ENCODE assay signal across 1 cellular context in the genomic region with DNA sequence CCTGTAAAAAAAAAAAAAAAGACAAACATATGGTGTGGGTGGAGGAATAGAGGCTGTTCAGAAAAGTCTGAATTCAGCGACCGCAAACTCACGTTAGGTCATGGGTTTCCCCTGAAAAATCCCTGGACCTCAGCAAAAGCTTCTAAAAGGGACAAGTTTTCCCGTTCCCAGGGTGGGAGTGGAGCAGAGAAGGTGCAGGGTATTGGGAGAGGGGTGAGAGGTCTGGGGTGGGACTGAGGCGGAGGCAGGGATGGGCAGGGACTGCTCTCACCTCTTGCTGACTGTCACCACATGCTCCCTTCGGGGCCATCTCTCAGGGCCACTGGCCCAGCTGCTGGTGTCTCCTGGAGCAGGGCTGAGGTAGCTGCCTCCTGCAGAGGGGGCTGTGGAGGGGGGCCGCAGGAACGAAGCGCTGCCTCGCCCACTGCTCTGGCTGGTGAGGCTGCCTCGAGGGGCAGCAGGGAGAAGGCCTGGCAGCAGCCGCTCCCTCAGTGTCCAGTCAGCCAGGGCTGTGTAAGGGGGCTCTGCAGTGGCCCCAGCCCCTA.
TF ChIP-seq lines count a peak whose summit lies in the region.

No MANE protein-coding gene starts in this region.

TF ChIP-seq in GM12878, 131 proteins besides CTCF, POLR2A, EP300 and RAD21 (continues in another document):
- TF ChIP-seq, protein P1, sequence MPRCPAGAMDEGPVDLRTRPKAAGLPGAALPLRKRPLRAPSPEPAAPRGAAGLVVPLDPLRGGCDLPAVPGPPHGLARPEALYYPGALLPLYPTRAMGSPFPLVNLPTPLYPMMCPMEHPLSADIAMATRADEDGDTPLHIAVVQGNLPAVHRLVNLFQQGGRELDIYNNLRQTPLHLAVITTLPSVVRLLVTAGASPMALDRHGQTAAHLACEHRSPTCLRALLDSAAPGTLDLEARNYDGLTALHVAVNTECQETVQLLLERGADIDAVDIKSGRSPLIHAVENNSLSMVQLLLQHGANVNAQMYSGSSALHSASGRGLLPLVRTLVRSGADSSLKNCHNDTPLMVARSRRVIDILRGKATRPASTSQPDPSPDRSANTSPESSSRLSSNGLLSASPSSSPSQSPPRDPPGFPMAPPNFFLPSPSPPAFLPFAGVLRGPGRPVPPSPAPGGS (IDR thresholded peaks at IDR 0.05; ENCODE audit: borderline replicate concordance, insufficient read depth, low read depth, low read length, poor library complexity, severe bottlenecking), result peak; percentile 23
- TF ChIP-seq FOXM1 (IDR thresholded peaks at IDR 0.05; ENCODE audit: low read depth, low read length), result peak; percentile 45; the same call in 1 of the 2 replicates
- no peak for TF ChIP-seq EZH2 (IDR thresholded peaks at IDR 0.05; ENCODE audit: borderline replicate concordance, control insufficient read depth, low read depth, low read length)
- TF ChIP-seq ATF7 (IDR thresholded peaks at IDR 0.05; ENCODE audit: low read depth), result peak; percentile 68; the same call in 1 of the 2 replicates
- no peak for TF ChIP-seq MYC (IDR thresholded peaks at IDR 0.05; ENCODE audit: insufficient read depth, insufficient read length, insufficient replicate concordance, low read length, severe bottlenecking)
- TF ChIP-seq, protein P2, sequence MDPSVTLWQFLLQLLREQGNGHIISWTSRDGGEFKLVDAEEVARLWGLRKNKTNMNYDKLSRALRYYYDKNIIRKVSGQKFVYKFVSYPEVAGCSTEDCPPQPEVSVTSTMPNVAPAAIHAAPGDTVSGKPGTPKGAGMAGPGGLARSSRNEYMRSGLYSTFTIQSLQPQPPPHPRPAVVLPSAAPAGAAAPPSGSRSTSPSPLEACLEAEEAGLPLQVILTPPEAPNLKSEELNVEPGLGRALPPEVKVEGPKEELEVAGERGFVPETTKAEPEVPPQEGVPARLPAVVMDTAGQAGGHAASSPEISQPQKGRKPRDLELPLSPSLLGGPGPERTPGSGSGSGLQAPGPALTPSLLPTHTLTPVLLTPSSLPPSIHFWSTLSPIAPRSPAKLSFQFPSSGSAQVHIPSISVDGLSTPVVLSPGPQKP (IDR thresholded peaks at IDR 0.05; ENCODE audit: low read depth, low read length), result no peak
- TF ChIP-seq, protein P3, sequence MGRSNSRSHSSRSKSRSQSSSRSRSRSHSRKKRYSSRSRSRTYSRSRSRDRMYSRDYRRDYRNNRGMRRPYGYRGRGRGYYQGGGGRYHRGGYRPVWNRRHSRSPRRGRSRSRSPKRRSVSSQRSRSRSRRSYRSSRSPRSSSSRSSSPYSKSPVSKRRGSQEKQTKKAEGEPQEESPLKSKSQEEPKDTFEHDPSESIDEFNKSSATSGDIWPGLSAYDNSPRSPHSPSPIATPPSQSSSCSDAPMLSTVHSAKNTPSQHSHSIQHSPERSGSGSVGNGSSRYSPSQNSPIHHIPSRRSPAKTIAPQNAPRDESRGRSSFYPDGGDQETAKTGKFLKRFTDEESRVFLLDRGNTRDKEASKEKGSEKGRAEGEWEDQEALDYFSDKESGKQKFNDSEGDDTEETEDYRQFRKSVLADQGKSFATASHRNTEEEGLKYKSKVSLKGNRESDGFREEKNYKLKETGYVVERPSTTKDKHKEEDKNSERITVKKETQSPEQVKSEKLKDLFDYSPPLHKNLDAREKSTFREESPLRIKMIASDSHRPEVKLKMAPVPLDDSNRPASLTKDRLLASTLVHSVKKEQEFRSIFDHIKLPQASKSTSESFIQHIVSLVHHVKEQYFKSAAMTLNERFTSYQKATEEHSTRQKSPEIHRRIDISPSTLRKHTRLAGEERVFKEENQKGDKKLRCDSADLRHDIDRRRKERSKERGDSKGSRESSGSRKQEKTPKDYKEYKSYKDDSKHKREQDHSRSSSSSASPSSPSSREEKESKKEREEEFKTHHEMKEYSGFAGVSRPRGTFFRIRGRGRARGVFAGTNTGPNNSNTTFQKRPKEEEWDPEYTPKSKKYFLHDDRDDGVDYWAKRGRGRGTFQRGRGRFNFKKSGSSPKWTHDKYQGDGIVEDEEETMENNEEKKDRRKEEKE (IDR thresholded peaks at IDR 0.05), result no peak
- peak; percentile 67; the same call in 1 of the 2 replicates for TF ChIP-seq NFIC (IDR thresholded peaks at IDR 0.05; ENCODE audit: low read depth, low read length)
- TF ChIP-seq NFXL1 (IDR thresholded peaks at IDR 0.05; ENCODE audit: borderline replicate concordance), result no peak
- TF ChIP-seq DPF2 (IDR thresholded peaks at IDR 0.05), result peak; percentile 39; the same call in 1 of the 2 replicates
- peak; percentile 39; the same call in 1 of the 2 replicates for TF ChIP-seq CBFB (IDR thresholded peaks at IDR 0.05; ENCODE audit: low read depth)
- TF ChIP-seq REST (IDR thresholded peaks at IDR 0.05; ENCODE audit: low read depth, low read length), result no peak
- no peak for TF ChIP-seq RAD51 (IDR thresholded peaks at IDR 0.05)
- no peak for TF ChIP-seq SPI1 (IDR thresholded peaks at IDR 0.05; ENCODE audit: borderline replicate concordance, insufficient read depth, low read depth, low read length)
- no peak for TF ChIP-seq TCF3 (IDR thresholded peaks at IDR 0.05; ENCODE audit: borderline replicate concordance, insufficient read depth, low read depth, low read length)
- TF ChIP-seq NR2F1 (conservative IDR thresholded peaks at IDR 0.05), result peak; percentile 49
- peak; percentile 69; the same call in 1 of the 2 replicates for TF ChIP-seq RELB (IDR thresholded peaks at IDR 0.05; ENCODE audit: low read depth)
- no peak for TF ChIP-seq RELA (IDR thresholded peaks at IDR 0.05; ENCODE audit: borderline replicate concordance, partially characterized antibody)
- no peak for TF ChIP-seq STAT1 (conservative IDR thresholded peaks at IDR 0.05)
- no peak for TF ChIP-seq WRNIP1 (IDR thresholded peaks at IDR 0.05; ENCODE audit: borderline replicate concordance, low read depth, low read length)
- peak; percentile 92 for TF ChIP-seq RUNX3 (IDR thresholded peaks at IDR 0.05; ENCODE audit: low read length)
- TF ChIP-seq, protein P4, sequence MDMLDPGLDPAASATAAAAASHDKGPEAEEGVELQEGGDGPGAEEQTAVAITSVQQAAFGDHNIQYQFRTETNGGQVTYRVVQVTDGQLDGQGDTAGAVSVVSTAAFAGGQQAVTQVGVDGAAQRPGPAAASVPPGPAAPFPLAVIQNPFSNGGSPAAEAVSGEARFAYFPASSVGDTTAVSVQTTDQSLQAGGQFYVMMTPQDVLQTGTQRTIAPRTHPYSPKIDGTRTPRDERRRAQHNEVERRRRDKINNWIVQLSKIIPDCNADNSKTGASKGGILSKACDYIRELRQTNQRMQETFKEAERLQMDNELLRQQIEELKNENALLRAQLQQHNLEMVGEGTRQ (IDR thresholded peaks at IDR 0.05; ENCODE audit: borderline replicate concordance, low read depth, low read length), result no peak
- peak; percentile 25; the same call in 1 of the 2 replicates for TF ChIP-seq CREM (IDR thresholded peaks at IDR 0.05; ENCODE audit: low read depth)
- TF ChIP-seq EED (IDR thresholded peaks at IDR 0.05; ENCODE audit: low read depth), result peak; percentile 57
- no peak for TF ChIP-seq ZNF622 (IDR thresholded peaks at IDR 0.05)
- TF ChIP-seq KAT2A (conservative IDR thresholded peaks at IDR 0.05; ENCODE audit: control insufficient read depth, low read depth, low read length), result no peak
- no peak for TF ChIP-seq BRCA1 (IDR thresholded peaks at IDR 0.05; ENCODE audit: low read depth, low read length)
- no peak for TF ChIP-seq E2F4 (IDR thresholded peaks at IDR 0.05; ENCODE audit: low read depth, low read length)
- no peak for TF ChIP-seq POLR2AphosphoS2 (IDR thresholded peaks at IDR 0.05; ENCODE audit: low read depth, low read length)
- peak; percentile 61 to 72; a peak in 3 of 4 replicates for TF ChIP-seq BHLHE40 (IDR thresholded peaks at IDR 0.05; ENCODE audit: borderline replicate concordance in 1 of 2, low read depth in 2 of 2, low read length in 1 of 2)
- no peak for TF ChIP-seq HDGF (IDR thresholded peaks at IDR 0.05)
- TF ChIP-seq, protein P5, sequence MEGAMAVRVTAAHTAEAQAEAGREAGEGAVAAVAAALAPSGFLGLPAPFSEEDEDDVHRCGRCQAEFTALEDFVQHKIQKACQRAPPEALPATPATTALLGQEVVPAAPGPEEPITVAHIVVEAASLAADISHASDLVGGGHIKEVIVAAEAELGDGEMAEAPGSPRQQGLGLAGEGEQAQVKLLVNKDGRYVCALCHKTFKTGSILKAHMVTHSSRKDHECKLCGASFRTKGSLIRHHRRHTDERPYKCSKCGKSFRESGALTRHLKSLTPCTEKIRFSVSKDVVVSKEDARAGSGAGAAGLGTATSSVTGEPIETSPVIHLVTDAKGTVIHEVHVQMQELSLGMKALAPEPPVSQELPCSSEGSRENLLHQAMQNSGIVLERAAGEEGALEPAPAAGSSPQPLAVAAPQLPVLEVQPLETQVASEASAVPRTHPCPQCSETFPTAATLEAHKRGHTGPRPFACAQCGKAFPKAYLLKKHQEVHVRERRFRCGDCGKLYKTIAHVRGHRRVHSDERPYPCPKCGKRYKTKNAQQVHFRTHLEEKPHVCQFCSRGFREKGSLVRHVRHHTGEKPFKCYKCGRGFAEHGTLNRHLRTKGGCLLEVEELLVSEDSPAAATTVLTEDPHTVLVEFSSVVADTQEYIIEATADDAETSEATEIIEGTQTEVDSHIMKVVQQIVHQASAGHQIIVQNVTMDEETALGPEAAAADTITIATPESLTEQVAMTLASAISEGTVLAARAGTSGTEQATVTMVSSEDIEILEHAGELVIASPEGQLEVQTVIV (IDR thresholded peaks at IDR 0.05; ENCODE audit: borderline replicate concordance, partially characterized antibody), result no peak
- no peak for TF ChIP-seq MXI1 (IDR thresholded peaks at IDR 0.05; ENCODE audit: low read depth, low read length)
- TF ChIP-seq, protein P6, sequence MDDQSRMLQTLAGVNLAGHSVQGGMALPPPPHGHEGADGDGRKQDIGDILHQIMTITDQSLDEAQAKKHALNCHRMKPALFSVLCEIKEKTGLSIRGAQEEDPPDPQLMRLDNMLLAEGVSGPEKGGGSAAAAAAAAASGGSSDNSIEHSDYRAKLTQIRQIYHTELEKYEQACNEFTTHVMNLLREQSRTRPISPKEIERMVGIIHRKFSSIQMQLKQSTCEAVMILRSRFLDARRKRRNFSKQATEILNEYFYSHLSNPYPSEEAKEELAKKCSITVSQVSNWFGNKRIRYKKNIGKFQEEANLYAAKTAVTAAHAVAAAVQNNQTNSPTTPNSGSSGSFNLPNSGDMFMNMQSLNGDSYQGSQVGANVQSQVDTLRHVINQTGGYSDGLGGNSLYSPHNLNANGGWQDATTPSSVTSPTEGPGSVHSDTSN (IDR thresholded peaks at IDR 0.05; ENCODE audit: insufficient replicate concordance, low read depth, low read length), result no peak
- TF ChIP-seq MTA2 (IDR thresholded peaks at IDR 0.05; ENCODE audit: low read depth), result no peak
- TF ChIP-seq NBN (IDR thresholded peaks at IDR 0.05), result no peak
- TF ChIP-seq PAX5 (IDR thresholded peaks at IDR 0.05; ENCODE audit: borderline replicate concordance, low read depth, low read length), result no peak
- TF ChIP-seq CHD1 (IDR thresholded peaks at IDR 0.05; ENCODE audit: low read depth, low read length), result no peak
- peak; percentile 58 to 63 for TF ChIP-seq IKZF2 (IDR thresholded peaks at IDR 0.05)
